Comparison of ENCODE assay signal across 8 cellular contexts in genomic region chr1:234154320-234155251, GRCh38.
DNase-seq lines count a peak whose midpoint lies in the region; ATAC-seq, FAIRE-seq and TF ChIP-seq lines count a peak whose summit lies in the region.

No MANE protein-coding gene starts in this region.

- peak; percentile 84 for TF ChIP-seq CTCF in Calu3 (IDR thresholded peaks at IDR 0.05; ENCODE audit: unreplicated experiment)
- peak; percentile 38 for TF ChIP-seq CTCF in GM20000 (IDR thresholded peaks at IDR 0.05; ENCODE audit: extremely low read depth, missing control alignments)
- peak; percentile 57 for TF ChIP-seq CTCF in SU-DHL-6 (IDR thresholded peaks at IDR 0.05; ENCODE audit: insufficient read depth, low read length, poor library complexity, severe bottlenecking)
- TF ChIP-seq CTCF in fibroblast of pulmonary artery (IDR thresholded peaks at IDR 0.05; ENCODE audit: low read length, missing control alignments), result peak; percentile 73
- peak; percentile 46 to 82 (median 69) for TF ChIP-seq CTCF in pancreas (IDR thresholded peaks at IDR 0.05)

- H3K27ac Mint-ChIP-seq in Calu3 (ENCODE audit: unreplicated experiment), result no peak overlapping the region

- H3K4me3 Mint-ChIP-seq in Calu3 (ENCODE audit: low read depth, unreplicated experiment), result no peak overlapping the region

- no peaks in the 10 kb centered on the region for H3K9me3 Mint-ChIP-seq in Calu3 (ENCODE audit: low read depth, unreplicated experiment)

- CTCF ChIA-PET in Calu3 (lab: Charles Lee), result interaction anchor here (0.6 to 1.1 kb wide), 3 partner anchors 155 to 814 kb away, joined by 3 to 5 read pairs (median 3); no protein-coding TSS in a partner anchor

- H3K4me3 ChIP-seq in SU-DHL-6 (ENCODE audit: insufficient read depth, low read length, poor library complexity, severe bottlenecking), result no peak overlapping the region
- no peak overlapping the region for H3K4me3 ChIP-seq in fibroblast of pulmonary artery (replicated peaks; ENCODE audit: low read depth, low read length)
- no peak overlapping the region for H3K4me3 ChIP-seq in pancreas

- no peak overlapping the region for H2AFZ ChIP-seq in SU-DHL-6 (ENCODE audit: low read depth, low read length, severe bottlenecking)

- no peaks in the 10 kb centered on the region for H3K36me3 Mint-ChIP-seq in Calu3 (ENCODE audit: insufficient read depth, unreplicated experiment)

- H3K9me3 ChIP-seq in SU-DHL-6 (ENCODE audit: insufficient read depth, low read length), result no peaks in the 10 kb centered on the region
- no peaks in the 10 kb centered on the region for H3K9me3 ChIP-seq in pancreas

- no peaks in the 10 kb centered on the region for H3F3A ChIP-seq in SU-DHL-6 (ENCODE audit: insufficient read depth)

- ATAC-seq in pancreas (peak; percentile 48 to 73 (median 69)), GM21576 (IDR thresholded peaks at IDR 0.05; ENCODE audit: unreplicated experiment) (no peak), HG03565 (IDR thresholded peaks at IDR 0.05; ENCODE audit: unreplicated experiment) (no peak)

- no peaks in the 10 kb centered on the region for H3K27me3 Mint-ChIP-seq in Calu3 (ENCODE audit: unreplicated experiment)

- no peaks in the 10 kb centered on the region for H3K4me1 Mint-ChIP-seq in Calu3 (ENCODE audit: low read depth, unreplicated experiment)

- H4K20me1 ChIP-seq in SU-DHL-6 (ENCODE audit: low read depth, low read length), result no peaks in the 10 kb centered on the region

- no peaks in the 10 kb centered on the region for H3K79me2 ChIP-seq in SU-DHL-6 (ENCODE audit: insufficient read depth, low read length)

- no peak overlapping the region for H3K9ac ChIP-seq in SU-DHL-6 (ENCODE audit: low read length)

- H3K9me2 ChIP-seq in SU-DHL-6 (replicated peaks; ENCODE audit: insufficient read depth, low read length), result no peaks in the 10 kb centered on the region

- H3K27ac ChIP-seq in SU-DHL-6 (ENCODE audit: low read depth, low read length) (no peak overlapping the region), pancreas (no peak overlapping the region)

- FAIRE-seq in pancreas (lab: Jason Lieb, UNC), result no peak

- no TSS peak for BruUV-seq in Calu3 (replicated peaks; lab: Mats Ljungman, UMichigan)

- DNase-seq in Calu3, result peak; percentile 47
- DNase-seq in GM20000 (ENCODE audit: low spot score), result peak; percentile 47
- DNase-seq in NCI-H1694 treated with DMSO at 0.1 percent for 48 hours (lab: John Stamatoyannopoulos, UW), result peak; percentile 75
- peak; percentile 77 for DNase-seq in fibroblast of pulmonary artery (ENCODE audit: low read depth)
- DNase-seq in pancreas, result peak in 2 of 6 donors; percentile 17 to 21

- peaks cover 3% of the 10 kb centered on the region; the same call in 1 of the 2 replicates for H3K27me3 ChIP-seq in SU-DHL-6 (ENCODE audit: low read length)
- H3K27me3 ChIP-seq in pancreas, result peaks cover 0 to 5% (median 0%) of the 10 kb centered on the region in 4 donors

- H3K36me3 ChIP-seq in SU-DHL-6 (ENCODE audit: low read length) (no peaks in the 10 kb centered on the region), pancreas (no peaks in the 10 kb centered on the region)

- WGBS in pancreas, 2 donors, result 29 to 32% methylated on average over 7 of the region's 7 CpGs

- no peak overlapping the region for H3K4me2 ChIP-seq in SU-DHL-6 (ENCODE audit: low read depth, low read length, poor library complexity, severe bottlenecking)

- no peaks in the 10 kb centered on the region for H3K4me1 ChIP-seq in pancreas

- intact Hi-C loops in Calu3 (cut with micrococcal nuclease; ENCODE audit: unreplicated experiment) (loop anchor here (1.0 to 2.0 kb wide), 2 partner anchors 58 to 156 kb away; no protein-coding TSS in a partner anchor), pancreas (cut with DNase I) (no loop called here)

Comparison
In these comparisons a context has a peak if more than half of its experiments do, and no peak if none do; other contexts are left out.
1. ATAC-seq: peak in pancreas (4 of 4); none in GM21576 (single experiment) and HG03565 (single experiment).
2. Peak in every context shown above with its lines, with median percentiles within 50 percentile points of each other: CTCF ChIP-seq.